ENCODE assay signal across 32 cellular contexts in genomic region chr3:14445773-14446172, GRCh38.
"Had no signal": no experiment of that assay in that cellular context is flagged by ENCODE, and none has a peak within 500 bp of the region (broad histone marks: within the 10 kb centered on the region; RNA-seq: fewer than 3 reads in every experiment).

No MANE protein-coding gene starts in this region.

- H3K27me3 Mint-ChIP-seq: activated B cell treated with CpG ODN at 0.5 μM for 24 hours; activated CD4-positive, alpha-beta memory T cell treated with anti-CD3 and anti-CD28 coated beads, Interleukin-2, amount 10 ng/mL, durations not matched to agents 7 days and 5 days; activated CD4-positive, alpha-beta T cell treated with anti-CD3 and anti-CD28 coated beads, Interleukin-2, amount 10 ng/mL, durations not matched to agents 7 days and 5 days; activated naive CD4-positive, alpha-beta T cell treated with anti-CD3 and anti-CD28 coated beads, Interleukin-2, amount 10 ng/mL, durations not matched to agents 7 days and 5 days; activated naive CD8-positive, alpha-beta T cell treated with anti-CD3 and anti-CD28 coated beads, Interleukin-2, amount 10 ng/mL, durations not matched to agents 7 days and 5 days; activated T-cell treated with anti-CD3 and anti-CD28 coated beads, Interleukin-2, amount 50 U/mL, for 24 hours; brain; dendritic cell treated with granulocyte-macrophage colony-stimulating factor and Interleukin-4, amounts not matched to agents 40 ng/mL and 50 ng/mL, for 4 days; T-helper 17 cell had no signal

- H3K4me3 ChIP-seq: ascending aorta, breast epithelium, cardiac muscle cell, coronary artery, dorsolateral prefrontal cortex, esophagus muscularis mucosa, gastroesophageal sphincter had no signal

- ATAC-seq: activated CD4-positive, CD25-positive, alpha-beta regulatory T cell treated with anti-CD3 and anti-CD28 coated beads, Interleukin-2, amount 50 U/mL, for 24 hours; activated naive CD4-positive, alpha-beta T cell treated with anti-CD3 and anti-CD28 coated beads, Interleukin-2, amount 50 U/mL, for 72 hours; activated T-cell treated with anti-CD3 and anti-CD28 coated beads, Interleukin-2, amount 50 U/mL, for 72 hours; gastroesophageal sphincter; T-helper 17 cell had no signal

- DNase-seq: activated B cell treated with CpG ODN at 0.5 μM for 24 hours; activated CD4-positive, alpha-beta memory T cell treated with anti-CD3 and anti-CD28 coated beads, Interleukin-2, amount 10 ng/mL, durations not matched to agents 7 days and 5 days; activated CD4-positive, alpha-beta T cell treated with anti-CD3 and anti-CD28 coated beads, Interleukin-2, amount 10 ng/mL, durations not matched to agents 7 days and 5 days; activated CD4-positive, alpha-beta T cell treated with anti-CD3 and anti-CD28 coated beads, Interleukin-2, amount 50 U/mL, for 4 hours; activated CD8-positive, alpha-beta memory T cell treated with anti-CD3 and anti-CD28 coated beads, Interleukin-2, amount 50 U/mL, for 48 hours; activated gamma-delta T cell; activated naive CD4-positive, alpha-beta T cell; activated naive CD4-positive, alpha-beta T cell treated with anti-CD3 and anti-CD28 coated beads, Interleukin-2, amount 10 ng/mL, durations not matched to agents 7 days and 5 days; activated naive CD8-positive, alpha-beta T cell treated with anti-CD3 and anti-CD28 coated beads, Interleukin-2, amount 10 ng/mL, durations not matched to agents 7 days and 5 days; activated T-cell treated with anti-CD3 and anti-CD28 coated beads for 4 hours; activated T-cell treated with anti-CD3 and anti-CD28 coated beads, Interleukin-2, amount 50 U/mL, for 24 hours; activated T-cell treated with anti-CD3 and anti-CD28 coated beads, Interleukin-2, amount 50 U/mL, for 72 hours; central memory CD4-positive, alpha-beta T cell; dorsolateral prefrontal cortex; effector memory CD4-positive, alpha-beta T cell; erythroblast; foreskin melanocyte; T-helper 1 cell; T-helper 17 cell; T1000; WERI-Rb-1 had no signal

- H3K27ac ChIP-seq: ascending aorta, breast epithelium, cardiac muscle cell, coronary artery, dorsolateral prefrontal cortex, esophagus muscularis mucosa, gastroesophageal sphincter, WERI-Rb-1 had no signal

- H3K4me1 ChIP-seq: ascending aorta, breast epithelium had no signal

- H3K27ac Mint-ChIP-seq: activated B cell treated with CpG ODN at 0.5 μM for 24 hours; activated CD4-positive, alpha-beta memory T cell treated with anti-CD3 and anti-CD28 coated beads, Interleukin-2, amount 10 ng/mL, durations not matched to agents 7 days and 5 days; activated CD4-positive, alpha-beta T cell treated with anti-CD3 and anti-CD28 coated beads, Interleukin-2, amount 10 ng/mL, durations not matched to agents 7 days and 5 days; activated naive CD4-positive, alpha-beta T cell treated with anti-CD3 and anti-CD28 coated beads, Interleukin-2, amount 10 ng/mL, durations not matched to agents 7 days and 5 days; activated naive CD8-positive, alpha-beta T cell treated with anti-CD3 and anti-CD28 coated beads, Interleukin-2, amount 10 ng/mL, durations not matched to agents 7 days and 5 days; activated T-cell treated with anti-CD3 and anti-CD28 coated beads, Interleukin-2, amount 50 U/mL, for 24 hours; brain; T-helper 17 cell; T-helper 2 cell treated with Interferon-gamma antibody and Interleukin-4, amounts not matched to agents 5 μg/mL and 100 μg/mL, for 36 hours had no signal

- H3K4me1 Mint-ChIP-seq: activated naive CD4-positive, alpha-beta T cell treated with anti-CD3 and anti-CD28 coated beads, Interleukin-2, amount 10 ng/mL, durations not matched to agents 7 days and 5 days had no signal

- H3K36me3 ChIP-seq: breast epithelium had no signal

- H3K27me3 ChIP-seq: ascending aorta, breast epithelium, cardiac muscle cell, dorsolateral prefrontal cortex, esophagus muscularis mucosa, gastroesophageal sphincter had no signal

- H3K9me3 Mint-ChIP-seq: activated B cell treated with CpG ODN at 0.5 μM for 24 hours; activated CD4-positive, alpha-beta T cell treated with anti-CD3 and anti-CD28 coated beads, Interleukin-2, amount 10 ng/mL, durations not matched to agents 7 days and 5 days; activated naive CD4-positive, alpha-beta T cell treated with anti-CD3 and anti-CD28 coated beads, Interleukin-2, amount 10 ng/mL, durations not matched to agents 7 days and 5 days; activated naive CD8-positive, alpha-beta T cell treated with anti-CD3 and anti-CD28 coated beads, Interleukin-2, amount 10 ng/mL, durations not matched to agents 7 days and 5 days; activated T-cell treated with anti-CD3 and anti-CD28 coated beads, Interleukin-2, amount 50 U/mL, for 24 hours; activated T-cell treated with anti-CD3 and anti-CD28 coated beads, Interleukin-2, amount 50 U/mL, for 72 hours; brain; dendritic cell treated with granulocyte-macrophage colony-stimulating factor and Interleukin-4, amounts not matched to agents 40 ng/mL and 50 ng/mL, for 4 days; T-helper 2 cell treated with Interferon-gamma antibody and Interleukin-4, amounts not matched to agents 5 μg/mL and 100 μg/mL, for 36 hours had no signal

- H3K9me3 ChIP-seq: ascending aorta, breast epithelium, esophagus muscularis mucosa, gastroesophageal sphincter had no signal

- H3K4me3 Mint-ChIP-seq: activated B cell treated with CpG ODN at 0.5 μM for 24 hours; activated CD4-positive, alpha-beta memory T cell treated with anti-CD3 and anti-CD28 coated beads, Interleukin-2, amount 10 ng/mL, durations not matched to agents 7 days and 5 days; activated CD4-positive, alpha-beta T cell treated with anti-CD3 and anti-CD28 coated beads, Interleukin-2, amount 10 ng/mL, durations not matched to agents 7 days and 5 days; activated naive CD4-positive, alpha-beta T cell treated with anti-CD3 and anti-CD28 coated beads, Interleukin-2, amount 10 ng/mL, durations not matched to agents 7 days and 5 days; activated naive CD8-positive, alpha-beta T cell treated with anti-CD3 and anti-CD28 coated beads, Interleukin-2, amount 10 ng/mL, durations not matched to agents 7 days and 5 days; activated T-cell treated with anti-CD3 and anti-CD28 coated beads, Interleukin-2, amount 50 U/mL, for 24 hours; activated T-cell treated with anti-CD3 and anti-CD28 coated beads, Interleukin-2, amount 50 U/mL, for 72 hours; brain; dendritic cell treated with granulocyte-macrophage colony-stimulating factor and Interleukin-4, amounts not matched to agents 40 ng/mL and 50 ng/mL, for 4 days; T-helper 17 cell; T-helper 2 cell treated with Interferon-gamma antibody and Interleukin-4, amounts not matched to agents 5 μg/mL and 100 μg/mL, for 36 hours had no signal
